21 cellular contexts compared by ENCODE assay signal in genomic region chr11:56842829-56843794, GRCh38.
DNase-seq lines count a peak whose midpoint lies in the region; ATAC-seq and TF ChIP-seq lines count a peak whose summit lies in the region.
"Had no signal": no experiment of that assay in that cellular context is flagged by ENCODE, and none has a peak within 500 bp of the region (broad histone marks: within the 10 kb centered on the region; RNA-seq: fewer than 3 reads in every experiment).

No MANE protein-coding gene starts in this region.

- TF ChIP-seq CTCF in OCI-LY3 (IDR thresholded peaks at IDR 0.05; ENCODE audit: low read depth, low read length) (no peak), foreskin keratinocyte (conservative IDR thresholded peaks at IDR 0.05) (no peak), mucosa of descending colon (IDR thresholded peaks at IDR 0.05) (no peak)

- H3K27me3 ChIP-seq in OCI-LY3 (ENCODE audit: low read depth, low read length) (no peaks in the 10 kb centered on the region), foreskin keratinocyte (no peaks in the 10 kb centered on the region)

- peaks cover 29% of the 10 kb centered on the region for H3K4me1 ChIP-seq in OCI-LY3 (ENCODE audit: low read length)
- peaks cover 4% of the 10 kb centered on the region for H3K4me1 ChIP-seq in foreskin keratinocyte
- peaks cover 2% of the 10 kb centered on the region for H3K4me1 ChIP-seq in mucosa of descending colon (ENCODE audit: low read depth)

- no peak overlapping the region for H3K9ac ChIP-seq in OCI-LY3 (ENCODE audit: low read length)

- in situ Hi-C loops in Caki2 (cut with HindIII; ENCODE audit: low pct_unique_long_range_greater_than_20kb, low sequenced_read_pairs) = no loop called here

- H3K4me3 ChIP-seq in OCI-LY3 (ENCODE audit: low read length) = no peak overlapping the region
- no peak overlapping the region for H3K4me3 ChIP-seq in mucosa of descending colon
- H3K4me3 ChIP-seq: SK-N-MC had no signal

- peak overlapping the region; percentile 33 for H3K4me2 ChIP-seq in OCI-LY3 (ENCODE audit: low read length)

- no peaks in the 10 kb centered on the region for H3K79me2 ChIP-seq in OCI-LY3 (ENCODE audit: low read length)

- intact Hi-C loops in mucosa of descending colon (cut with DNase I, micrococcal nuclease) = loop anchor here (5.0 to 10.0 kb wide), 2 partner anchors 409 to 412 kb away; no protein-coding TSS in a partner anchor

- no peaks in the 10 kb centered on the region for H3K36me3 ChIP-seq in OCI-LY3 (replicated peaks; ENCODE audit: low read depth, low read length)
- H3K36me3 ChIP-seq in mucosa of descending colon (ENCODE audit: low read depth) = no peaks in the 10 kb centered on the region

- H3K27ac ChIP-seq in OCI-LY3 (ENCODE audit: low read length) (peak overlapping the region; percentile 5; the same call in 1 of the 2 replicates), foreskin keratinocyte (no peak overlapping the region)
- H3K27ac ChIP-seq: C4-2B, SK-N-MC had no signal

- ATAC-seq in foreskin keratinocyte = peak; percentile 26
- ATAC-seq in mucosa of descending colon = peak; percentile 49
- no peak for ATAC-seq in GM21447 (IDR thresholded peaks at IDR 0.05; ENCODE audit: unreplicated experiment)
- ATAC-seq in GM18907 (IDR thresholded peaks at IDR 0.05; ENCODE audit: unreplicated experiment) = no peak
- no peak for ATAC-seq in HG02678 (IDR thresholded peaks at IDR 0.05; ENCODE audit: unreplicated experiment)
- ATAC-seq: HCT116 had no signal

- H4K20me1 ChIP-seq in OCI-LY3 (ENCODE audit: insufficient read depth, low read length) = no peaks in the 10 kb centered on the region

- H3K9me3 ChIP-seq in OCI-LY3 (ENCODE audit: insufficient read depth, low read length) = no peaks in the 10 kb centered on the region
- no peaks in the 10 kb centered on the region for H3K9me3 ChIP-seq in mucosa of descending colon

- DNase-seq in Caki2 (ENCODE audit: low read depth) = peak; percentile 9
- no peak for DNase-seq in foreskin keratinocyte
- no peak for DNase-seq in mucosa of descending colon
- DNase-seq: AML-193, DMS 273 treated with DMSO at 0.1 percent for 48 hours, EL, GOT3, Kasumi-1, MM.1S, NCI-H1092, NCI-H2081, NCI-H2227 treated with DMSO at 0.1 percent for 48 hours, NCI-H524, Right ventricle myocardium superior had no signal

- H2AFZ ChIP-seq in OCI-LY3 (ENCODE audit: low read depth, low read length) = no peak overlapping the region

Comparison
In these comparisons a context has a peak if more than half of its experiments do, and no peak if none do; other contexts are left out.
1. ATAC-seq: peak in foreskin keratinocyte (single experiment) and mucosa of descending colon (single experiment); none in GM21447 (single experiment), GM18907 (single experiment) and HG02678 (single experiment).